Comparison of ENCODE assay signal across 8 cellular contexts in the genomic region with DNA sequence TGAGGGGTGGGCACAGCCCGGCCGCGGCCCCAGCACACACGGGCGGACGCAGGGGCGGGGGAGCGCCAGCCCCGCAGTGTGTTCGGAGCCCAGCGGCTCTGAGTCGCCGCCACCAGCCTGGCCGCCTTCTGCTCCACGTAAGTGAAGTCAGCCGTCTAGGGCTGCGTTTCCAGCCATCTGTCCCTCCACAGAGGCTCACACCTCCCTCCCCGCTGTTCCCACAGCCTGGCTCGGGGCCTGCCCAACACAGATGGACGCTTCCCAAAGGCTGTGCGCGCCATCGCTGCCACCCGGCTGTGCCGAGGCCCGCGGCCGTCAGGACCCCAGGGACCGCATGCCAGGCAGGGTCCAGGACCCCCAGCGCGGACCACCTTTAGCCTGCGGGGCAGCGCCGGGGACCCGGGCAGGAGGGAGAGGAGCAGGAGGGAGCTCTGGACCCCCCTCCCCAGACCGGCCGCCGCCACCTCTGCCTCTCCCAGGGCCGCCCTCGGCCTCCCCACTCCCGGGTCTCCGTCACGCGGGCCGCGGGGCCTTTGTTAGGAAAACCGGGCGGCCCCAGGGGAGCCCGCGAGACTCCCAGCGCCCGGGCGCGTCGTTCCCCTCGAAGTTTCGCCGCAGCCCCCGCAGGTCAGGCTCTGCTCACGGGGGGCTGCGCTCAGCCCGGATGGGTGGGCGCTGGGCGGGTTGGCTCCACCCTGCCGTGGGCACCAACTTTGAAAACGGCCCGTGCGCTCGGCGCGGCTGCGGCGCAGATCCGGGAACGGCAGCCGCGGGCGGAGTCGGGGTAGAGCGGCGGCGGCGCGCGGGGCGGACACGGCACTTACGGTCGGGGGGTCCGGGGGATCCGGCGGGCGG. TPM values are rescaled to one million over a fixed set of nuclear protein-coding genes. Genes with fewer than 3 reads are reported as not detected.
A peak's percentile ranks its signal among the peaks of the same experiment; 100 is the strongest.
DNase-seq lines count a peak whose midpoint lies in the region; ATAC-seq and TF ChIP-seq lines count a peak whose summit lies in the region.

No MANE protein-coding gene starts in this region.

- H4K8ac ChIP-seq in IMR-90 (ENCODE audit: low read depth in 2 of 2, low read length in 2 of 2): no peak overlapping the region

- no peak overlapping the region for H4K5ac ChIP-seq in IMR-90 (ENCODE audit: low read depth, low read length)

- TF ChIP-seq CTCF in IMR-90 (conservative IDR thresholded peaks at IDR 0.05; ENCODE audit: low read depth, low read length) (no peak), neutrophil (IDR thresholded peaks at IDR 0.05) (no peak)

- no peak overlapping the region for H4K91ac ChIP-seq in IMR-90 (ENCODE audit: insufficient read depth, low read depth, low read length)

- H2AK5ac ChIP-seq in IMR-90 (ENCODE audit: low read depth, low read length): no peak overlapping the region

- no peak overlapping the region for H3K18ac ChIP-seq in IMR-90 (ENCODE audit: low read depth, low read length)

- POLR2A ChIA-PET in IMR-90 (lab: Charles Lee; ENCODE audit: unreplicated experiment): no interaction called here

- H2AK9ac ChIP-seq in IMR-90 (replicated peaks; ENCODE audit: low read depth, low read length, poor library complexity): no peak overlapping the region

- H3K79me1 ChIP-seq in IMR-90 (ENCODE audit: low read depth in 1 of 2, low read length in 2 of 2): no peaks in the 10 kb centered on the region

- no peak for TF ChIP-seq RAD21 in IMR-90 (IDR thresholded peaks at IDR 0.05; ENCODE audit: low read length)

- H3K4me3 ChIP-seq in IMR-90 (ENCODE audit: insufficient read depth, low read depth, low read length): no peak overlapping the region
- H3K4me3 ChIP-seq in endocrine pancreas (ENCODE audit: control insufficient read depth, insufficient read depth, low read length): no peak overlapping the region
- peak overlapping the region; percentile 86 to 89 for H3K4me3 ChIP-seq in neutrophil (ENCODE audit: low read depth in 1 of 2, low read length in 1 of 2)

- peak; percentile 97 for DNase-seq in DMS 273 (lab: John Stamatoyannopoulos, UW; ENCODE audit: unreplicated experiment)
- DNase-seq in IMR-90: no peak
- no peak for DNase-seq in T-helper 2 cell
- DNase-seq in HK-2 (ENCODE audit: unreplicated experiment): no peak
- no peak for DNase-seq in activated gamma-delta T cell (lab: John Stamatoyannopoulos, UW)

- no peaks in the 10 kb centered on the region for H4K20me1 ChIP-seq in IMR-90 (ENCODE audit: insufficient read depth, low read length)

- no peak overlapping the region for H3K14ac ChIP-seq in IMR-90 (replicated peaks; ENCODE audit: low read depth, low read length)

- H2BK5ac ChIP-seq in IMR-90 (ENCODE audit: low read depth, low read length, poor library complexity, severe bottlenecking): no peak overlapping the region

- H3K27me3 ChIP-seq in IMR-90 (ENCODE audit: control insufficient read depth, insufficient read depth, low read length) (peaks cover 78% of the 10 kb centered on the region), endocrine pancreas (ENCODE audit: control insufficient read depth, insufficient read depth, low read length) (no peaks in the 10 kb centered on the region), neutrophil (no peaks in the 10 kb centered on the region)

- no peak overlapping the region for H3K4ac ChIP-seq in IMR-90 (ENCODE audit: low read depth, low read length)

- H2BK20ac ChIP-seq in IMR-90 (ENCODE audit: low read depth, low read length): no peak overlapping the region

- no peak overlapping the region for H3K27ac ChIP-seq in IMR-90 (ENCODE audit: insufficient read depth, low read length)
- H3K27ac ChIP-seq in neutrophil: peak overlapping the region; percentile 97

- TF ChIP-seq POLR2A in IMR-90 (IDR thresholded peaks at IDR 0.05; ENCODE audit: low read depth, low read length): no peak

- in situ Hi-C loops in IMR-90 (cut with MboI; ENCODE audit: low sequenced_read_pairs): no loop called here

- H2BK15ac ChIP-seq in IMR-90 (ENCODE audit: low read depth, low read length): no peak overlapping the region

- BruUV-seq in IMR-90 (replicated peaks; lab: Mats Ljungman, UMichigan): no TSS peak

- no peaks in the 10 kb centered on the region for H3K9me1 ChIP-seq in IMR-90 (ENCODE audit: insufficient read depth, low read length)

- no peak overlapping the region for H3K9ac ChIP-seq in IMR-90 (ENCODE audit: low read depth, low read length)
- peak overlapping the region; percentile 38 for H3K9ac ChIP-seq in endocrine pancreas (ENCODE audit: control insufficient read depth, insufficient read depth, low read length)

- H3K36me3 ChIP-seq in IMR-90 (ENCODE audit: control insufficient read depth, insufficient read depth, low read length): no peaks in the 10 kb centered on the region
- no peaks in the 10 kb centered on the region for H3K36me3 ChIP-seq in endocrine pancreas (ENCODE audit: control insufficient read depth, insufficient read depth, low read length)
- no peaks in the 10 kb centered on the region for H3K36me3 ChIP-seq in neutrophil

- H2AFZ ChIP-seq in IMR-90 (replicated peaks; ENCODE audit: low read length, poor library complexity): peak overlapping the region; percentile 41

- H3K56ac ChIP-seq in IMR-90 (ENCODE audit: extremely low read depth, insufficient read depth, low read length): no peak overlapping the region

- intact Hi-C loops in IMR-90 (cut with micrococcal nuclease): no loop called here

- H3K4me2 ChIP-seq in IMR-90 (ENCODE audit: low read depth, low read length): no peak overlapping the region; the same call in 1 of the 2 replicates

- CTCF ChIA-PET in IMR-90 (lab: Yijun Ruan, JAX): no interaction called here

- 3% methylated on average over 62 of the region's 93 CpGs; no CpG with 5 or more reads in 1 of the 2 experiments for WGBS in IMR-90 (ENCODE audit: extremely low coverage in 2 of 2, insufficient read length in 1 of 2), 2 experiments

- H2BK120ac ChIP-seq in IMR-90 (ENCODE audit: low read depth, low read length): no peak overlapping the region

- dilution Hi-C loops in IMR-90 (cut with HindIII; ENCODE audit: low sequenced_read_pairs, unreplicated experiment): no loop called here

- no peaks in the 10 kb centered on the region for H3K4me1 ChIP-seq in IMR-90 (ENCODE audit: control insufficient read depth, insufficient read depth, low read length)
- H3K4me1 ChIP-seq in endocrine pancreas (ENCODE audit: control insufficient read depth, insufficient read depth, low read length): no peaks in the 10 kb centered on the region
- peaks cover 55 to 59% of the 10 kb centered on the region in 2 experiments for H3K4me1 ChIP-seq in neutrophil (ENCODE audit: control insufficient read depth in 1 of 2, insufficient read depth in 1 of 2, low read depth in 1 of 2, low read length in 1 of 2)

- H3K9me3 ChIP-seq in IMR-90 (ENCODE audit: control insufficient read depth, insufficient read depth, low read length) (no peaks in the 10 kb centered on the region), endocrine pancreas (ENCODE audit: control insufficient read depth, low read length) (no peaks in the 10 kb centered on the region), neutrophil (no peaks in the 10 kb centered on the region)

- ATAC-seq in IMR-90 (ENCODE audit: low read depth): no peak
- no peak for ATAC-seq in HG02763 (IDR thresholded peaks at IDR 0.05; ENCODE audit: unreplicated experiment)

- H3K23ac ChIP-seq in IMR-90 (ENCODE audit: low read depth, low read length): no peak overlapping the region

TF ChIP-seq in IMR-90, 13 proteins besides CTCF, POLR2A, EP300 and RAD21:
- TF ChIP-seq RFX5 (IDR thresholded peaks at IDR 0.05; ENCODE audit: low read depth, low read length) (no peak), CEBPB (IDR thresholded peaks at IDR 0.05; ENCODE audit: low read depth, low read length) (no peak)

RNA-seq across cellular contexts. Expression of gene CBFA2T3, which starts 36.6 kb away (rescaled TPM):
- total RNA-seq in IMR-90 (2012; rRNA removed): not detected in 2 replicates
- not detected in 2 replicates for polyA plus RNA-seq in IMR-90 (2012; rRNA removed)
- not detected in 2 replicates for polyA plus RNA-seq in IMR-90 (2012; cell fraction: cytosol; rRNA removed)
- polyA plus RNA-seq in IMR-90 (2012; cell fraction: nucleus; rRNA removed; ENCODE audit: low replicate concordance): 0.03 TPM in 1 of 2 replicates, not detected in the other

Comparison
In these comparisons a context has a peak if more than half of its experiments do, and no peak if none do; other contexts are left out.
1. H3K4me3 ChIP-seq: peak in neutrophil (2 of 2); none in IMR-90 (single experiment) and endocrine pancreas (single experiment).